Comparison of ENCODE assay signal across 25 cellular contexts in genomic region chr9:99511723-99512122, GRCh38.
DNase-seq lines count a peak whose midpoint lies in the region; ATAC-seq and TF ChIP-seq lines count a peak whose summit lies in the region.
"Had no signal": no experiment of that assay in that cellular context is flagged by ENCODE, and none has a peak within 500 bp of the region (broad histone marks: within the 10 kb centered on the region; RNA-seq: fewer than 3 reads in every experiment).

No MANE protein-coding gene starts in this region.

- peaks cover 8% of the 10 kb centered on the region; the same call in 1 of the 2 replicates for H3K9me2 ChIP-seq in GM23338 (ENCODE audit: insufficient read depth)
- H3K9me2 ChIP-seq in OCI-LY1 (ENCODE audit: low read depth, low read length): no peaks in the 10 kb centered on the region

- H3K9me3 ChIP-seq in OCI-LY1 (ENCODE audit: low read length) (no peaks in the 10 kb centered on the region), fibroblast of lung (ENCODE audit: control insufficient read depth, insufficient read depth, low read depth, low read length) (no peaks in the 10 kb centered on the region), tibial artery (no peaks in the 10 kb centered on the region)
- H3K9me3 ChIP-seq: BE2C, Caco-2, ovary, stomach, transverse colon had no signal

- intact Hi-C loops in tibial artery (cut with DNase I; ENCODE audit: low total_unique reads): no loop called here

- H3K4me3 ChIP-seq in GM23338 (no peak overlapping the region), OCI-LY1 (ENCODE audit: low read depth, low read length, poor library complexity, severe bottlenecking) (no peak overlapping the region), fibroblast of lung (replicated peaks in 1 of 4; ENCODE audit: control extremely low read depth in 1 of 4, insufficient read depth in 1 of 4, low read depth in 3 of 4, low read length in 4 of 4) (no peak overlapping the region), tibial artery (no peak overlapping the region)
- H3K4me3 ChIP-seq: ovary, stomach, transverse colon had no signal

- no peak overlapping the region for H3K4me2 ChIP-seq in GM23338
- H3K4me2 ChIP-seq in OCI-LY1 (ENCODE audit: low read length): no peak overlapping the region
- no peak overlapping the region for H3K4me2 ChIP-seq in fibroblast of lung (ENCODE audit: extremely low read depth, insufficient read depth, low read length)

- H3K27me3 ChIP-seq in GM23338 (ENCODE audit: insufficient read depth) (no peaks in the 10 kb centered on the region), OCI-LY1 (ENCODE audit: insufficient read depth, low read length) (no peaks in the 10 kb centered on the region), fibroblast of lung (ENCODE audit: control insufficient read depth, insufficient read depth, low read length) (no peaks in the 10 kb centered on the region), tibial artery (no peaks in the 10 kb centered on the region)
- H3K27me3 ChIP-seq: BE2C, ovary, stomach, transverse colon had no signal

- H3K27me3 Mint-ChIP-seq in GM23338 (ENCODE audit: insufficient read depth, low read depth, poor library complexity): peaks cover 4% of the 10 kb centered on the region
- no peaks in the 10 kb centered on the region for H3K27me3 Mint-ChIP-seq in stimulated activated memory B cell treated with anti-CD40 and anti-IgM and Interleukin-4, amounts not matched to agents 10 μg/mL and 1 μg/mL and 100 μg/mL, for 72 hours
- H3K27me3 Mint-ChIP-seq: activated naive CD8-positive, alpha-beta T cell treated with anti-CD3 and anti-CD28 coated beads for 36 hours had no signal

- no peaks in the 10 kb centered on the region for H3K36me3 ChIP-seq in GM23338 (ENCODE audit: insufficient read depth)
- no peaks in the 10 kb centered on the region for H3K36me3 ChIP-seq in OCI-LY1 (ENCODE audit: insufficient read depth, low read length)
- no peaks in the 10 kb centered on the region for H3K36me3 ChIP-seq in fibroblast of lung (ENCODE audit: control insufficient read depth, insufficient read depth, low read length)
- no peaks in the 10 kb centered on the region for H3K36me3 ChIP-seq in tibial artery
- H3K36me3 ChIP-seq: BE2C, ovary, stomach, transverse colon had no signal

- H3F3A ChIP-seq in GM23338 (replicated peaks; ENCODE audit: low read depth) (no peaks in the 10 kb centered on the region), OCI-LY1 (ENCODE audit: insufficient read depth, low read length) (no peaks in the 10 kb centered on the region)

- DNase-seq in GM23338 (ENCODE audit: low spot score) (peak; percentile 61), fibroblast of lung (ENCODE audit: low read depth in 2 of 2) (no peak), NCI-H187 (lab: John Stamatoyannopoulos, UW) (no peak), tibial artery (no peak), cortex of kidney (lab: John Stamatoyannopoulos, UW) (no peak)
- DNase-seq: activated CD8-positive, alpha-beta memory T cell treated with anti-CD3 and anti-CD28 coated beads, Interleukin-2, amount 50 U/mL, for 48 hours; activated naive CD8-positive, alpha-beta T cell treated with anti-CD3 and anti-CD28 coated beads for 36 hours; BE2C; Caco-2; effector CD8-positive, alpha-beta T cell; left colon; mesenchymal stem cell; naive thymus-derived CD8-positive, alpha-beta T cell; NCI-H146; NCI-H2171; NCI-H524; ovary; right cardiac atrium; stimulated activated CD4-positive, alpha-beta T cell treated with anti-CD3 and anti-CD28 coated beads, Interleukin-4, amount 100 ng/mL, for 4 hours; stomach; T-helper 2 cell; transverse colon had no signal

- no peak overlapping the region for H3K27ac Mint-ChIP-seq in GM23338
- peak overlapping the region; percentile 97 for H3K27ac Mint-ChIP-seq in stimulated activated memory B cell treated with anti-CD40 and anti-IgM and Interleukin-4, amounts not matched to agents 10 μg/mL and 1 μg/mL and 100 μg/mL, for 72 hours
- H3K27ac Mint-ChIP-seq: activated naive CD8-positive, alpha-beta T cell treated with anti-CD3 and anti-CD28 coated beads for 36 hours had no signal

- no peak overlapping the region for H3K4me3 Mint-ChIP-seq in GM23338
- no peak overlapping the region for H3K4me3 Mint-ChIP-seq in stimulated activated memory B cell treated with anti-CD40 and anti-IgM and Interleukin-4, amounts not matched to agents 10 μg/mL and 1 μg/mL and 100 μg/mL, for 72 hours
- H3K4me3 Mint-ChIP-seq: activated naive CD8-positive, alpha-beta T cell treated with anti-CD3 and anti-CD28 coated beads for 36 hours; naive thymus-derived CD8-positive, alpha-beta T cell had no signal

- no peaks in the 10 kb centered on the region for H3K9me3 Mint-ChIP-seq in GM23338
- peaks cover 4% of the 10 kb centered on the region for H3K9me3 Mint-ChIP-seq in stimulated activated memory B cell treated with anti-CD40 and anti-IgM and Interleukin-4, amounts not matched to agents 10 μg/mL and 1 μg/mL and 100 μg/mL, for 72 hours
- H3K9me3 Mint-ChIP-seq: activated naive CD8-positive, alpha-beta T cell treated with anti-CD3 and anti-CD28 coated beads for 36 hours; naive thymus-derived CD8-positive, alpha-beta T cell had no signal

- H4K20me1 ChIP-seq in GM23338 (replicated peaks; ENCODE audit: insufficient read depth) (no peaks in the 10 kb centered on the region), OCI-LY1 (ENCODE audit: insufficient read depth, low read length) (no peaks in the 10 kb centered on the region), fibroblast of lung (ENCODE audit: control insufficient read depth, extremely low read depth, insufficient read depth, low read length) (no peaks in the 10 kb centered on the region)

- H3K4me1 ChIP-seq in GM23338 (ENCODE audit: insufficient read depth) (peaks cover 16% of the 10 kb centered on the region), OCI-LY1 (ENCODE audit: insufficient read depth, low read length, severe bottlenecking) (no peaks in the 10 kb centered on the region), fibroblast of lung (ENCODE audit: control insufficient read depth, extremely low read depth, insufficient read depth, low read length) (no peaks in the 10 kb centered on the region), tibial artery (no peaks in the 10 kb centered on the region)
- H3K4me1 ChIP-seq: Caco-2, transverse colon had no signal

- H3K79me2 ChIP-seq in GM23338 (replicated peaks; ENCODE audit: insufficient read depth) (no peaks in the 10 kb centered on the region), OCI-LY1 (ENCODE audit: insufficient read depth, low read length) (no peaks in the 10 kb centered on the region), fibroblast of lung (ENCODE audit: control insufficient read depth, insufficient read depth, low read length) (no peaks in the 10 kb centered on the region)

- no peak overlapping the region for H3K9ac ChIP-seq in OCI-LY1 (ENCODE audit: low read length)
- H3K9ac ChIP-seq in fibroblast of lung (ENCODE audit: insufficient read depth, low read length): no peak overlapping the region

- H3K27ac ChIP-seq in GM23338 (ENCODE audit: low read depth) (no peak overlapping the region), OCI-LY1 (ENCODE audit: low read depth, low read length, poor library complexity, severe bottlenecking) (no peak overlapping the region), fibroblast of lung (ENCODE audit: insufficient read depth, low read length) (no peak overlapping the region), tibial artery (no peak overlapping the region)
- H3K27ac ChIP-seq: ovary, stomach, transverse colon, VCaP had no signal

- peaks cover 14% of the 10 kb centered on the region; the same call in 2 of the 3 replicates for H3K4me1 Mint-ChIP-seq in GM23338
- peaks cover 67% of the 10 kb centered on the region for H3K4me1 Mint-ChIP-seq in stimulated activated memory B cell treated with anti-CD40 and anti-IgM and Interleukin-4, amounts not matched to agents 10 μg/mL and 1 μg/mL and 100 μg/mL, for 72 hours

- H2AFZ ChIP-seq in GM23338 (no peak overlapping the region), OCI-LY1 (ENCODE audit: low read length) (no peak overlapping the region), fibroblast of lung (ENCODE audit: low read length) (no peak overlapping the region)

- no peaks in the 10 kb centered on the region for H3K36me3 Mint-ChIP-seq in GM23338 (ENCODE audit: low read depth)
- H3K36me3 Mint-ChIP-seq in stimulated activated memory B cell treated with anti-CD40 and anti-IgM and Interleukin-4, amounts not matched to agents 10 μg/mL and 1 μg/mL and 100 μg/mL, for 72 hours: peaks cover 7% of the 10 kb centered on the region
- H3K36me3 Mint-ChIP-seq: activated naive CD8-positive, alpha-beta T cell treated with anti-CD3 and anti-CD28 coated beads for 36 hours; naive thymus-derived CD8-positive, alpha-beta T cell had no signal

- peak; percentile 68 for ATAC-seq in GM23338
- no peak for ATAC-seq in stimulated activated memory B cell treated with anti-CD40 and anti-IgM and Interleukin-4, amounts not matched to agents 10 μg/mL and 1 μg/mL and 100 μg/mL, for 72 hours
- ATAC-seq: left colon; naive thymus-derived CD8-positive, alpha-beta T cell; right cardiac atrium had no signal

- TF ChIP-seq CTCF in GM23338 (conservative IDR thresholded peaks at IDR 0.05; ENCODE audit: low read depth in 2 of 2): peak; percentile 54 to 61
- peak; percentile 35; the same call in 1 of the 2 replicates for TF ChIP-seq CTCF in OCI-LY1 (IDR thresholded peaks at IDR 0.05; ENCODE audit: low read length)
- TF ChIP-seq CTCF in fibroblast of lung (conservative IDR thresholded peaks at IDR 0.05 in 1 of 2, IDR thresholded peaks at IDR 0.05 in 1 of 2; ENCODE audit: low read depth in 1 of 2, low read length in 2 of 2): peak; percentile 8 to 19
- no peak for TF ChIP-seq CTCF in tibial artery (IDR thresholded peaks at IDR 0.05)

TF ChIP-seq in GM23338, 12 proteins besides CTCF, POLR2A, EP300 and RAD21 (continues in another document):
- TF ChIP-seq ZNF331 (CRISPR knock-in tag; IDR thresholded peaks at IDR 0.05; ENCODE audit: low read depth): no peak
- no peak for TF ChIP-seq CREB1 (CRISPR knock-in tag; IDR thresholded peaks at IDR 0.05; ENCODE audit: low read depth)
- TF ChIP-seq POLR2AphosphoS5 (IDR thresholded peaks at IDR 0.05; ENCODE audit: low read depth): no peak
- TF ChIP-seq STAT1 (IDR thresholded peaks at IDR 0.05; ENCODE audit: unreplicated experiment): no peak
- TF ChIP-seq ZNF114 (CRISPR knock-in tag; IDR thresholded peaks at IDR 0.05): no peak

Comparison
In these comparisons a context has a peak if more than half of its experiments do, and no peak if none do; other contexts are left out.
1. CTCF ChIP-seq: peak in GM23338 (2 of 2), OCI-LY1 (single experiment) and fibroblast of lung (2 of 2); none in tibial artery (0 of 2).